8 cellular contexts compared by ENCODE assay signal in genomic region chr3:136753112-136753939, GRCh38. TPM values are rescaled to one million over a fixed set of nuclear protein-coding genes. Genes with fewer than 3 reads are reported as not detected.
DNase-seq lines count a peak whose midpoint lies in the region; FAIRE-seq and TF ChIP-seq lines count a peak whose summit lies in the region.

No MANE protein-coding gene starts in this region.

- DNase-seq in activated naive CD4-positive, alpha-beta T cell treated with anti-CD3 and anti-CD28 coated beads, Interleukin-2, amount 10 ng/mL, durations not matched to agents 7 days and 5 days: no peak
- no peak for DNase-seq in activated naive CD4-positive, alpha-beta T cell treated with Interleukin-2 at 50 U/mL for 16 hours
- DNase-seq in RPMI8226 (peak; percentile 14), epithelial cell of esophagus (ENCODE audit: low read depth) (no peak), neural progenitor cell (ENCODE audit: low spot score) (no peak), DMS114 treated with DMSO at 0.1 percent for 48 hours (lab: John Stamatoyannopoulos, UW; ENCODE audit: unreplicated experiment) (no peak), A172 (ENCODE audit: low spot score) (no peak), urothelium cell line (ENCODE audit: low spot score) (no peak)

- H3K27me3 Mint-ChIP-seq in activated naive CD4-positive, alpha-beta T cell treated with anti-CD3 and anti-CD28 coated beads, Interleukin-2, amount 10 ng/mL, durations not matched to agents 7 days and 5 days: peaks cover 4% of the 10 kb centered on the region
- H3K27me3 Mint-ChIP-seq in neural progenitor cell (ENCODE audit: insufficient read depth, low read depth): peaks cover 7% of the 10 kb centered on the region

- peak overlapping the region; percentile 78 for H2AFZ ChIP-seq in neural progenitor cell (replicated peaks)

- H3K4me3 Mint-ChIP-seq in activated naive CD4-positive, alpha-beta T cell treated with anti-CD3 and anti-CD28 coated beads, Interleukin-2, amount 10 ng/mL, durations not matched to agents 7 days and 5 days: peak overlapping the region; percentile 76
- peak overlapping the region; percentile 81 for H3K4me3 Mint-ChIP-seq in neural progenitor cell

- TF ChIP-seq CTCF in epithelial cell of esophagus (IDR thresholded peaks at IDR 0.05; ENCODE audit: insufficient read depth, low read depth, low read length, missing control alignments) (no peak), neural progenitor cell (IDR thresholded peaks at IDR 0.05) (no peak)

- H3K36me3 ChIP-seq in neural progenitor cell: no peaks in the 10 kb centered on the region

- peaks cover 41% of the 10 kb centered on the region for H3K79me2 ChIP-seq in neural progenitor cell (ENCODE audit: low read depth)

- H3K4me1 ChIP-seq in neural progenitor cell: peaks cover 40% of the 10 kb centered on the region

- H3K27me3 ChIP-seq in neural progenitor cell: no peaks in the 10 kb centered on the region

- no peaks in the 10 kb centered on the region for H3K9me3 ChIP-seq in neural progenitor cell (ENCODE audit: low read depth)

- peak overlapping the region; percentile 67 for H3K9ac ChIP-seq in neural progenitor cell

- H3K27ac ChIP-seq in neural progenitor cell: peak overlapping the region; percentile 95

- peaks cover 38% of the 10 kb centered on the region for H3F3A ChIP-seq in neural progenitor cell (ENCODE audit: low read depth)

- peak overlapping the region; percentile 71 for H3K4me3 ChIP-seq in epithelial cell of esophagus (ENCODE audit: low read length)
- H3K4me3 ChIP-seq in neural progenitor cell: peak overlapping the region; percentile 77

- peaks cover 41% of the 10 kb centered on the region for H3K4me1 Mint-ChIP-seq in activated naive CD4-positive, alpha-beta T cell treated with anti-CD3 and anti-CD28 coated beads, Interleukin-2, amount 10 ng/mL, durations not matched to agents 7 days and 5 days
- H3K4me1 Mint-ChIP-seq in neural progenitor cell: peaks cover 39% of the 10 kb centered on the region

- CTCF ChIA-PET in activated naive CD4-positive, alpha-beta T cell treated with anti-CD3 and anti-CD28 coated beads, Interleukin-2, amount 10 ng/mL, durations not matched to agents 7 days and 5 days (lab: Charles Lee): interaction anchor here (0.8 to 10.3 kb wide), 20 partner anchors 12 to 677 kb away, joined by 3 to 156 read pairs (median 8); partner anchors contain the start of genes MSL2, NCK1 and PCCB

- peak overlapping the region; percentile 81 for H3K4me2 ChIP-seq in neural progenitor cell

- no peak for FAIRE-seq in urothelium cell line (lab: Jason Lieb, UNC)

- H3K9me3 Mint-ChIP-seq in activated naive CD4-positive, alpha-beta T cell treated with anti-CD3 and anti-CD28 coated beads, Interleukin-2, amount 10 ng/mL, durations not matched to agents 7 days and 5 days: no peaks in the 10 kb centered on the region
- peaks cover 5% of the 10 kb centered on the region for H3K9me3 Mint-ChIP-seq in neural progenitor cell

- peaks cover 7% of the 10 kb centered on the region for H3K36me3 Mint-ChIP-seq in activated naive CD4-positive, alpha-beta T cell treated with anti-CD3 and anti-CD28 coated beads, Interleukin-2, amount 10 ng/mL, durations not matched to agents 7 days and 5 days
- peaks cover 12% of the 10 kb centered on the region for H3K36me3 Mint-ChIP-seq in neural progenitor cell

- peak overlapping the region; percentile 94 for H3K27ac Mint-ChIP-seq in activated naive CD4-positive, alpha-beta T cell treated with anti-CD3 and anti-CD28 coated beads, Interleukin-2, amount 10 ng/mL, durations not matched to agents 7 days and 5 days
- H3K27ac Mint-ChIP-seq in neural progenitor cell: peak overlapping the region; percentile 89

- H4K20me1 ChIP-seq in neural progenitor cell (ENCODE audit: low read depth): no peaks in the 10 kb centered on the region

RNA-seq across cellular contexts. Expression of gene STAG1, which starts 1.1 kb away (rescaled TPM):
- 23.8 and 38.3 TPM in 2 replicates for total RNA-seq in neural progenitor cell (ENCODE audit: low replicate concordance)
- total RNA-seq in A172 (2014; rRNA removed; shearing (Covaris generic)): 43.0 and 50.6 TPM in 2 replicates
